ENCODE assay signal across 8 cellular contexts in the genomic region with DNA sequence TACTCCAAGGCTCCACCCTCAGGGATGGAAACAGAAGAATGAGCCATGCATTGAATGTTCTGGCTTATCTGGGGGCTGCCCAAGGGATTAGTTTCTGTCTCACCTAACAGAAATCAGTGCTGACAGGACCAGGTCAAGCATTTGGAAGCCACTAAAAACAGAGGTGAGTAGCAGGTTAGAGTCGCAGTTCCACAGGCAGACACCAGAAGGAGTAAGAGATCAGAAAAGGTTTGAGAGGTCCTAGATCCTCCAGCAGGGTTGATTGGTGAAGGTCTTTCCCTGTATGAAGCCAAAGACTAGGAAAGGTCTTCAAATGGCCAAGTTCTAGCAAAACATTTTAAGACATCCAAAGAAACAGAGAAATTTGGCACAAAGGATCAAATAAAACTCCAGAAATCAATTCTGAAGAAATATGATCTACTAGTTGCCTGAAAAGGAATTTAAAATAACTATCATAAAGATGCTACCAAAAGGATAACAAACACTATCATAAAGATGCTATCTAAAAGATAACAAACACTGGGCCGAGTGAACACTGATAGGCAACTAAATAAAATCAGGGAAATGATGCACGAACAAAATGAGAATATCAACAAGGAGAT. TPM values are rescaled to one million over a fixed set of nuclear protein-coding genes. Genes with fewer than 3 reads are reported as not detected.
DNase-seq lines count a peak whose midpoint lies in the region; ATAC-seq, FAIRE-seq and TF ChIP-seq lines count a peak whose summit lies in the region.

No MANE protein-coding gene starts in this region.

- no peak overlapping the region for H3K27ac ChIP-seq in Panc1 (ENCODE audit: low read length)

- H3K9me3 ChIP-seq in Panc1 (ENCODE audit: control insufficient read depth, insufficient read depth, low read depth, low read length) = peaks cover 2% of the 10 kb centered on the region; the same call in 1 of the 2 replicates

- CTCF ChIA-PET in Panc1 (lab: Charles Lee) = no interaction called here

- peaks cover 8 to 12% of the 10 kb centered on the region in 2 donors for H3K36me3 Mint-ChIP-seq in activated naive CD4-positive, alpha-beta T cell treated with anti-CD3 and anti-CD28 coated beads, Interleukin-2, amount 50 U/mL, for 72 hours

- no peak overlapping the region for H3K4me3 ChIP-seq in Panc1 (ENCODE audit: low read depth in 2 of 2, low read length in 2 of 2)

- H3K36me3 ChIP-seq in Panc1 (ENCODE audit: control insufficient read depth, insufficient read depth, low read length) = no peaks in the 10 kb centered on the region

- H3K27me3 ChIP-seq in Panc1 (ENCODE audit: control insufficient read depth, insufficient read depth, low read length) = peaks cover 2% of the 10 kb centered on the region; the same call in 1 of the 2 replicates

- in situ Hi-C loops in Panc1 (cut with HindIII; ENCODE audit: low pct_unique_long_range_greater_than_20kb, low sequenced_read_pairs) = no loop called here

- FAIRE-seq in HTR-8/SVneo (lab: Jason Lieb, UNC) = peak; percentile 94

- DNase-seq in DMS53 (lab: John Stamatoyannopoulos, UW) (peak; percentile 71), HTR-8/SVneo (ENCODE audit: insufficient read length, low spot score) (peak; percentile 87), Panc1 (ENCODE audit: low read depth, low spot score) (no peak), iPS-NIHi11 (ENCODE audit: low spot score) (peak; percentile 76), NK-92 (lab: John Stamatoyannopoulos, UW; ENCODE audit: unreplicated experiment) (no peak)
- peak in 1 of 2 donors; percentile 56 for DNase-seq in activated naive CD4-positive, alpha-beta T cell treated with anti-CD3 and anti-CD28 coated beads, Interleukin-2, amount 50 U/mL, for 72 hours (ENCODE audit: low spot score in 2 of 2)
- DNase-seq in stimulated activated CD8-positive, alpha-beta memory T cell treated with anti-CD3 and anti-CD28 coated beads, Interleukin-4, amount 100 ng/mL, for 24 hours (ENCODE audit: low read depth) = peak; percentile 17

- TF ChIP-seq CTCF in Panc1 (IDR thresholded peaks at IDR 0.05) = peak; percentile 71

- H3K9me3 Mint-ChIP-seq in activated naive CD4-positive, alpha-beta T cell treated with anti-CD3 and anti-CD28 coated beads, Interleukin-2, amount 50 U/mL, for 72 hours = peaks cover 7 to 8% of the 10 kb centered on the region in 2 donors

- ATAC-seq in Panc1 = peak; percentile 68; the same call in 1 of the 2 replicates
- ATAC-seq in activated naive CD4-positive, alpha-beta T cell treated with anti-CD3 and anti-CD28 coated beads, Interleukin-2, amount 50 U/mL, for 72 hours = peak; percentile 66 to 76
- no peak for ATAC-seq in HG03354 (IDR thresholded peaks at IDR 0.05; ENCODE audit: poor library complexity, severe bottlenecking, unreplicated experiment)

- BruUV-seq in Panc1 (replicated peaks; lab: Mats Ljungman, UMichigan) = no TSS peak

- H3K27ac Mint-ChIP-seq in activated naive CD4-positive, alpha-beta T cell treated with anti-CD3 and anti-CD28 coated beads, Interleukin-2, amount 50 U/mL, for 72 hours = no peak overlapping the region

- POLR2A ChIA-PET in Panc1 (lab: Charles Lee) = interaction anchor here (0.6 kb wide), 1 partner anchor 998 kb away, joined by 16 read pairs; no protein-coding TSS in a partner anchor

- intact Hi-C loops in Panc1 (cut with micrococcal nuclease; ENCODE audit: unreplicated experiment) = loop anchor here (5.0 kb wide), 2 partner anchors 190 to 350 kb away; no protein-coding TSS in a partner anchor

- H3K4me1 ChIP-seq in Panc1 (ENCODE audit: control insufficient read depth, insufficient read depth, low read length) = no peaks in the 10 kb centered on the region

RNA-seq across cellular contexts. Expression of gene TTC9, which starts 19.5 kb away (rescaled TPM):
- 0.49 TPM for total RNA-seq in Panc1 (2021; ENCODE audit: unreplicated experiment)
- polyA plus RNA-seq in Panc1 (2012; ENCODE audit: insufficient read length) = 0.17 TPM
- total RNA-seq in activated naive CD4-positive, alpha-beta T cell treated with anti-CD3 and anti-CD28 coated beads, Interleukin-2, amount 50 U/mL, for 72 hours = 1 to 10 TPM; 6.2 to 6.5 TPM

RNA-seq across cellular contexts. Expression of gene MED6, which starts 21.8 kb away (rescaled TPM):
- total RNA-seq in Panc1 (2021; ENCODE audit: unreplicated experiment) = 24.4 TPM
- 12.2 TPM for polyA plus RNA-seq in Panc1 (2012; ENCODE audit: insufficient read length)
- total RNA-seq in activated naive CD4-positive, alpha-beta T cell treated with anti-CD3 and anti-CD28 coated beads, Interleukin-2, amount 50 U/mL, for 72 hours = 10 to 100 TPM; 58.8 to 80.4 TPM

Comparison
In these comparisons a context has a peak if more than half of its experiments do, and no peak if none do; other contexts are left out.
1. DNase-seq: peak in DMS53 (single experiment), HTR-8/SVneo (single experiment), iPS-NIHi11 (single experiment) and stimulated activated CD8-positive, alpha-beta memory T cell treated with anti-CD3 and anti-CD28 coated beads, Interleukin-4, amount 100 ng/mL, for 24 hours (single experiment); none in Panc1 (single experiment) and NK-92 (single experiment).